1 cellular context compared by ENCODE assay signal in genomic region chr1:109213824-109214693, GRCh38.
TF ChIP-seq lines count a peak whose summit lies in the region.

A gene with protein sequence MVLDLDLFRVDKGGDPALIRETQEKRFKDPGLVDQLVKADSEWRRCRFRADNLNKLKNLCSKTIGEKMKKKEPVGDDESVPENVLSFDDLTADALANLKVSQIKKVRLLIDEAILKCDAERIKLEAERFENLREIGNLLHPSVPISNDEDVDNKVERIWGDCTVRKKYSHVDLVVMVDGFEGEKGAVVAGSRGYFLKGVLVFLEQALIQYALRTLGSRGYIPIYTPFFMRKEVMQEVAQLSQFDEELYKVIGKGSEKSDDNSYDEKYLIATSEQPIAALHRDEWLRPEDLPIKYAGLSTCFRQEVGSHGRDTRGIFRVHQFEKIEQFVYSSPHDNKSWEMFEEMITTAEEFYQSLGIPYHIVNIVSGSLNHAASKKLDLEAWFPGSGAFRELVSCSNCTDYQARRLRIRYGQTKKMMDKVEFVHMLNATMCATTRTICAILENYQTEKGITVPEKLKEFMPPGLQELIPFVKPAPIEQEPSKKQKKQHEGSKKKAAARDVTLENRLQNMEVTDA (plus strand): TSS chr1:109213918. CDS start chr1:109213993, 75 bp downstream.

TF ChIP-seq in HepG2, 621 proteins besides CTCF, POLR2A, EP300 and RAD21 (continued from another document and continues in another):
- TF ChIP-seq ATF3 (CRISPR knock-in tag; IDR thresholded peaks at IDR 0.05) (no peak), SRY (CRISPR knock-in tag; IDR thresholded peaks at IDR 0.05) (peak; percentile 61; the same call in 1 of the 2 replicates), NRL (CRISPR knock-in tag; IDR thresholded peaks at IDR 0.05; ENCODE audit: borderline replicate concordance) (peak; percentile 66; the same call in 1 of the 2 replicates), ZNF619 (CRISPR knock-in tag; IDR thresholded peaks at IDR 0.05) (peak; percentile 54; the same call in 1 of the 2 replicates), NFAT5 (CRISPR knock-in tag; IDR thresholded peaks at IDR 0.05) (no peak), ZNF20 (CRISPR knock-in tag; IDR thresholded peaks at IDR 0.05) (no peak), TEAD3 (CRISPR knock-in tag; optimal IDR thresholded peaks at IDR 0.05; ENCODE audit: borderline replicate concordance) (peak; percentile 39), ZNF788 (CRISPR knock-in tag; IDR thresholded peaks at IDR 0.05; ENCODE audit: borderline replicate concordance) (peak; percentile 71; the same call in 1 of the 2 replicates), IKZF1 (IDR thresholded peaks at IDR 0.05) (no peak), MAX (IDR thresholded peaks at IDR 0.05) (peak; percentile 65), NR3C1 (CRISPR knock-in tag; IDR thresholded peaks at IDR 0.05) (no peak)
- TF ChIP-seq, protein P1, sequence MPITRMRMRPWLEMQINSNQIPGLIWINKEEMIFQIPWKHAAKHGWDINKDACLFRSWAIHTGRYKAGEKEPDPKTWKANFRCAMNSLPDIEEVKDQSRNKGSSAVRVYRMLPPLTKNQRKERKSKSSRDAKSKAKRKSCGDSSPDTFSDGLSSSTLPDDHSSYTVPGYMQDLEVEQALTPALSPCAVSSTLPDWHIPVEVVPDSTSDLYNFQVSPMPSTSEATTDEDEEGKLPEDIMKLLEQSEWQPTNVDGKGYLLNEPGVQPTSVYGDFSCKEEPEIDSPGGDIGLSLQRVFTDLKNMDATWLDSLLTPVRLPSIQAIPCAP (CRISPR knock-in tag; IDR thresholded peaks at IDR 0.05; ENCODE audit: low read depth): 0 out of 2 replicates have a peak, but pooled peaks have one; percentile 33
- TF ChIP-seq, protein P2, sequence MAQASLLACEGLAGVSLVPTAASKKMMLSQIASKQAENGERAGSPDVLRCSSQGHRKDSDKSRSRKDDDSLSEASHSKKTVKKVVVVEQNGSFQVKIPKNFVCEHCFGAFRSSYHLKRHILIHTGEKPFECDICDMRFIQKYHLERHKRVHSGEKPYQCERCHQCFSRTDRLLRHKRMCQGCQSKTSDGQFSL (CRISPR knock-in tag; IDR thresholded peaks at IDR 0.05): no peak
- TF ChIP-seq, protein P3, sequence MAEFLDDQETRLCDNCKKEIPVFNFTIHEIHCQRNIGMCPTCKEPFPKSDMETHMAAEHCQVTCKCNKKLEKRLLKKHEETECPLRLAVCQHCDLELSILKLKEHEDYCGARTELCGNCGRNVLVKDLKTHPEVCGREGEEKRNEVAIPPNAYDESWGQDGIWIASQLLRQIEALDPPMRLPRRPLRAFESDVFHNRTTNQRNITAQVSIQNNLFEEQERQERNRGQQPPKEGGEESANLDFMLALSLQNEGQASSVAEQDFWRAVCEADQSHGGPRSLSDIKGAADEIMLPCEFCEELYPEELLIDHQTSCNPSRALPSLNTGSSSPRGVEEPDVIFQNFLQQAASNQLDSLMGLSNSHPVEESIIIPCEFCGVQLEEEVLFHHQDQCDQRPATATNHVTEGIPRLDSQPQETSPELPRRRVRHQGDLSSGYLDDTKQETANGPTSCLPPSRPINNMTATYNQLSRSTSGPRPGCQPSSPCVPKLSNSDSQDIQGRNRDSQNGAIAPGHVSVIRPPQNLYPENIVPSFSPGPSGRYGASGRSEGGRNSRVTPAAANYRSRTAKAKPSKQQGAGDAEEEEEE (CRISPR knock-in tag; IDR thresholded peaks at IDR 0.05; ENCODE audit: borderline replicate concordance): no peak
- TF ChIP-seq, protein P4, sequence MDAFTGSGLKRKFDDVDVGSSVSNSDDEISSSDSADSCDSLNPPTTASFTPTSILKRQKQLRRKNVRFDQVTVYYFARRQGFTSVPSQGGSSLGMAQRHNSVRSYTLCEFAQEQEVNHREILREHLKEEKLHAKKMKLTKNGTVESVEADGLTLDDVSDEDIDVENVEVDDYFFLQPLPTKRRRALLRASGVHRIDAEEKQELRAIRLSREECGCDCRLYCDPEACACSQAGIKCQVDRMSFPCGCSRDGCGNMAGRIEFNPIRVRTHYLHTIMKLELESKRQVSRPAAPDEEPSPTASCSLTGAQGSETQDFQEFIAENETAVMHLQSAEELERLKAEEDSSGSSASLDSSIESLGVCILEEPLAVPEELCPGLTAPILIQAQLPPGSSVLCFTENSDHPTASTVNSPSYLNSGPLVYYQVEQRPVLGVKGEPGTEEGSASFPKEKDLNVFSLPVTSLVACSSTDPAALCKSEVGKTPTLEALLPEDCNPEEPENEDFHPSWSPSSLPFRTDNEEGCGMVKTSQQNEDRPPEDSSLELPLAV (CRISPR knock-in tag; conservative IDR thresholded peaks at IDR 0.05; ENCODE audit: low read depth): no peak
- TF ChIP-seq, protein P5, sequence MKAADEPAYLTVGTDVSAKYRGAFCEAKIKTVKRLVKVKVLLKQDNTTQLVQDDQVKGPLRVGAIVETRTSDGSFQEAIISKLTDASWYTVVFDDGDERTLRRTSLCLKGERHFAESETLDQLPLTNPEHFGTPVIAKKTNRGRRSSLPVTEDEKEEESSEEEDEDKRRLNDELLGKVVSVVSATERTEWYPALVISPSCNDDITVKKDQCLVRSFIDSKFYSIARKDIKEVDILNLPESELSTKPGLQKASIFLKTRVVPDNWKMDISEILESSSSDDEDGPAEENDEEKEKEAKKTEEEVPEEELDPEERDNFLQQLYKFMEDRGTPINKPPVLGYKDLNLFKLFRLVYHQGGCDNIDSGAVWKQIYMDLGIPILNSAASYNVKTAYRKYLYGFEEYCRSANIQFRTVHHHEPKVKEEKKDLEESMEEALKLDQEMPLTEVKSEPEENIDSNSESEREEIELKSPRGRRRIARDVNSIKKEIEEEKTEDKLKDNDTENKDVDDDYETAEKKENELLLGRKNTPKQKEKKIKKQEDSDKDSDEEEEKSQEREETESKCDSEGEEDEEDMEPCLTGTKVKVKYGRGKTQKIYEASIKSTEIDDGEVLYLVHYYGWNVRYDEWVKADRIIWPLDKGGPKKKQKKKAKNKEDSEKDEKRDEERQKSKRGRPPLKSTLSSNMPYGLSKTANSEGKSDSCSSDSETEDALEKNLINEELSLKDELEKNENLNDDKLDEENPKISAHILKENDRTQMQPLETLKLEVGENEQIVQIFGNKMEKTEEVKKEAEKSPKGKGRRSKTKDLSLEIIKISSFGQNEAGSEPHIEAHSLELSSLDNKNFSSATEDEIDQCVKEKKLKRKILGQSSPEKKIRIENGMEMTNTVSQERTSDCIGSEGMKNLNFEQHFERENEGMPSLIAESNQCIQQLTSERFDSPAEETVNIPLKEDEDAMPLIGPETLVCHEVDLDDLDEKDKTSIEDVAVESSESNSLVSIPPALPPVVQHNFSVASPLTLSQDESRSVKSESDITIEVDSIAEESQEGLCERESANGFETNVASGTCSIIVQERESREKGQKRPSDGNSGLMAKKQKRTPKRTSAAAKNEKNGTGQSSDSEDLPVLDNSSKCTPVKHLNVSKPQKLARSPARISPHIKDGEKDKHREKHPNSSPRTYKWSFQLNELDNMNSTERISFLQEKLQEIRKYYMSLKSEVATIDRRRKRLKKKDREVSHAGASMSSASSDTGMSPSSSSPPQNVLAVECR (CRISPR knock-in tag; IDR thresholded peaks at IDR 0.05; ENCODE audit: borderline replicate concordance): peak; percentile 68; the same call in 1 of the 2 replicates
- TF ChIP-seq, protein P6, sequence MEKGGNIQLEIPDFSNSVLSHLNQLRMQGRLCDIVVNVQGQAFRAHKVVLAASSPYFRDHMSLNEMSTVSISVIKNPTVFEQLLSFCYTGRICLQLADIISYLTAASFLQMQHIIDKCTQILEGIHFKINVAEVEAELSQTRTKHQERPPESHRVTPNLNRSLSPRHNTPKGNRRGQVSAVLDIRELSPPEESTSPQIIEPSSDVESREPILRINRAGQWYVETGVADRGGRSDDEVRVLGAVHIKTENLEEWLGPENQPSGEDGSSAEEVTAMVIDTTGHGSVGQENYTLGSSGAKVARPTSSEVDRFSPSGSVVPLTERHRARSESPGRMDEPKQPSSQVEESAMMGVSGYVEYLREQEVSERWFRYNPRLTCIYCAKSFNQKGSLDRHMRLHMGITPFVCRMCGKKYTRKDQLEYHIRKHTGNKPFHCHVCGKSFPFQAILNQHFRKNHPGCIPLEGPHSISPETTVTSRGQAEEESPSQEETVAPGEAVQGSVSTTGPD (CRISPR knock-in tag; IDR thresholded peaks at IDR 0.05): no peak
- TF ChIP-seq, protein P7, sequence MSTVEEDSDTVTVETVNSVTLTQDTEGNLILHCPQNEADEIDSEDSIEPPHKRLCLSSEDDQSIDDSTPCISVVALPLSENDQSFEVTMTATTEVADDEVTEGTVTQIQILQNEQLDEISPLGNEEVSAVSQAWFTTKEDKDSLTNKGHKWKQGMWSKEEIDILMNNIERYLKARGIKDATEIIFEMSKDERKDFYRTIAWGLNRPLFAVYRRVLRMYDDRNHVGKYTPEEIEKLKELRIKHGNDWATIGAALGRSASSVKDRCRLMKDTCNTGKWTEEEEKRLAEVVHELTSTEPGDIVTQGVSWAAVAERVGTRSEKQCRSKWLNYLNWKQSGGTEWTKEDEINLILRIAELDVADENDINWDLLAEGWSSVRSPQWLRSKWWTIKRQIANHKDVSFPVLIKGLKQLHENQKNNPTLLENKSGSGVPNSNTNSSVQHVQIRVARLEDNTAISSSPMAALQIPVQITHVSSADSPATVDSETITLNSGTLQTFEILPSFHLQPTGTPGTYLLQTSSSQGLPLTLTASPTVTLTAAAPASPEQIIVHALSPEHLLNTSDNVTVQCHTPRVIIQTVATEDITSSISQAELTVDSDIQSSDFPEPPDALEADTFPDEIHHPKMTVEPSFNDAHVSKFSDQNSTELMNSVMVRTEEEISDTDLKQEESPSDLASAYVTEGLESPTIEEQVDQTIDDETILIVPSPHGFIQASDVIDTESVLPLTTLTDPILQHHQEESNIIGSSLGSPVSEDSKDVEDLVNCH (CRISPR knock-in tag; IDR thresholded peaks at IDR 0.05): no peak
